ENCODE assay signal across 8 cellular contexts in genomic region chr3:185575108-185575869, GRCh38. TPM values are rescaled to one million over a fixed set of nuclear protein-coding genes. Genes with fewer than 3 reads are reported as not detected.
DNase-seq lines count a peak whose midpoint lies in the region; ATAC-seq, FAIRE-seq and TF ChIP-seq lines count a peak whose summit lies in the region.
"Not testable (repeated sequence)": the region's sequence is repeated elsewhere in the genome, so short reads cannot be mapped to it uniquely, and the experiment has no call there.

No MANE protein-coding gene starts in this region.

- TF ChIP-seq CTCF in AG09319 (IDR thresholded peaks at IDR 0.05; ENCODE audit: low read depth, low read length) (peak; percentile 44), pancreas (IDR thresholded peaks at IDR 0.05) (peak; percentile 47 to 64 (median 51))

- H3K36me3 ChIP-seq in pancreas, result not testable (repeated sequence)

- not testable (repeated sequence) for H3K27ac ChIP-seq in pancreas

- ATAC-seq in GM18511 (IDR thresholded peaks at IDR 0.05; ENCODE audit: unreplicated experiment) (peak; percentile 81), HG03139 (IDR thresholded peaks at IDR 0.05; ENCODE audit: unreplicated experiment) (peak; percentile 79), Right ventricle myocardium superior (ENCODE audit: poor library complexity) (peak; percentile 65), pancreas (peak; percentile 69 to 95 (median 89))

- intact Hi-C loops in Right ventricle myocardium superior (cut with DNase I), result loop anchor here (5.0 kb wide), 1 partner anchor 73 kb away; no protein-coding TSS in a partner anchor
- intact Hi-C loops in pancreas (cut with DNase I), result not testable (repeated sequence)

- H3K27me3 ChIP-seq in pancreas, result not testable (repeated sequence)

- WGBS in pancreas, 2 donors, result 17 to 19% methylated on average over 17 of the region's 17 CpGs

- not testable (repeated sequence) for H3K4me1 ChIP-seq in pancreas

- H3K9me3 ChIP-seq in pancreas, result not testable (repeated sequence)

- H3K4me3 ChIP-seq in pancreas, result not testable (repeated sequence)

- not testable (repeated sequence) for DNase-seq in AG09319 (ENCODE audit: extremely low read depth, low read depth); Right ventricle myocardium superior
- peak; percentile 93 for DNase-seq in NCI-H2107 treated with DMSO at 0.1 percent for 48 hours (lab: John Stamatoyannopoulos, UW; ENCODE audit: unreplicated experiment)
- DNase-seq in SKM-1 treated with dmso at 0.1 percent for 144 hours (lab: John Stamatoyannopoulos, UW; ENCODE audit: unreplicated experiment), result peak; percentile 67
- peak; percentile 50 for DNase-seq in amniotic epithelial cell (ENCODE audit: low read depth)
- peak in 2 of 6 donors; percentile 30 to 56 for DNase-seq in pancreas

- FAIRE-seq in pancreas (lab: Jason Lieb, UNC), result not testable (repeated sequence)

RNA-seq across cellular contexts. Expression of gene SENP2, which starts 10.8 kb away (rescaled TPM):
- 27.0 TPM for total RNA-seq in Right ventricle myocardium superior
- 10 to 100 TPM; 13.4 to 20.7 (median 15.5) TPM for total RNA-seq in pancreas
- polyA plus RNA-seq in pancreas, result 1 to 10 TPM; 5.7 to 7.1 TPM

RNA-seq across cellular contexts. Expression of gene LIPH, which starts 22.9 kb away (rescaled TPM):
- total RNA-seq in Right ventricle myocardium superior, result 0.43 TPM
- total RNA-seq in pancreas, result 10 to 100 TPM in 1 of 6 donors, 1 to 10 TPM in 5; 3.7 to 13.9 (median 5.9) TPM
- polyA plus RNA-seq in pancreas, result 1 to 10 TPM; 4.0 to 4.6 TPM
